ENCODE assay signal across 17 cellular contexts in the genomic region with DNA sequence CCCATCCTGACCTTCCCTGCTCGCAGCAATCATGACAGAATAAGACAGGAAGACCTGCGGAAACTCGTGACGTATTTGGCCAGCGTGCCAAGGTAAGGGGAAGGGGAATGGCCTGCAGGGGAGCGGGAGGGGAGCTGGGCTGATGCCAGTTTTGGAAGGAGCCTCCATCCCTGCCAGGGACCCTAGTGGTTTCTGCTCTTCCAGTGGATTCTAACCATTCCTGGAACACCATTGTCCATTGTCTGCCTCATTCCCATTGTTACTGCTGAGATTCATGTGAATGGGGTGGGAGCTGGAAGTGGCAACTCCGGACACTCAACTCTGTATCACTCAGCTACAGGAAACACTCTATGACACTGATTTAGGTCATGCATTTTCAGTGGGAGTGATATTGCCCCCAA.
DNase-seq lines count a peak whose midpoint lies in the region; ATAC-seq and TF ChIP-seq lines count a peak whose summit lies in the region.
"Had no signal": no experiment of that assay in that cellular context is flagged by ENCODE, and none has a peak within 500 bp of the region (broad histone marks: within the 10 kb centered on the region; RNA-seq: fewer than 3 reads in every experiment).

No MANE protein-coding gene starts in this region.

- no peak for TF ChIP-seq RAD21 in liver (IDR thresholded peaks at IDR 0.05)

- no peaks in the 10 kb centered on the region for H3K9me3 ChIP-seq in heart right ventricle
- H3K9me3 ChIP-seq in liver (ENCODE audit: control insufficient read depth in 4 of 4, low read length in 3 of 4): no peaks in the 10 kb centered on the region
- H3K9me3 ChIP-seq in skeletal muscle tissue (ENCODE audit: control insufficient read depth in 3 of 3, low read length in 3 of 3): no peaks in the 10 kb centered on the region
- H3K9me3 ChIP-seq in T-helper 17 cell (ENCODE audit: control insufficient read depth, low read length, poor library complexity, severe bottlenecking): no peaks in the 10 kb centered on the region

- intact Hi-C loops in heart right ventricle (cut with DNase I): no loop called here

- H3K4me1 ChIP-seq in heart right ventricle (peaks cover 0 to 22% (median 4%) of the 10 kb centered on the region in 9 donors), liver (ENCODE audit: control insufficient read depth in 4 of 4, insufficient read depth in 4 of 4, low read length in 3 of 4) (no peaks in the 10 kb centered on the region), skeletal muscle tissue (ENCODE audit: control insufficient read depth in 3 of 3, insufficient read depth in 3 of 3, low read length in 3 of 3) (peaks cover 0 to 7% (median 0%) of the 10 kb centered on the region in 3 donors)

- H3K27ac Mint-ChIP-seq in T-helper 17 cell: no peak overlapping the region

- H3K36me3 ChIP-seq in heart right ventricle: peaks cover 0 to 9% (median 0%) of the 10 kb centered on the region in 9 donors
- no peaks in the 10 kb centered on the region for H3K36me3 ChIP-seq in liver (ENCODE audit: control insufficient read depth in 4 of 4, insufficient read depth in 3 of 4, low read depth in 1 of 4, low read length in 3 of 4)
- H3K36me3 ChIP-seq in skeletal muscle tissue (ENCODE audit: control insufficient read depth in 3 of 3, insufficient read depth in 3 of 3, low read length in 3 of 3): peaks cover 0 to 5% (median 0%) of the 10 kb centered on the region in 3 donors

- H3K27ac ChIP-seq in heart right ventricle (peak overlapping the region in 9 of 10 donors; percentile 5 to 68 (median 50)), liver (ENCODE audit: low read depth in 1 of 2, low read length in 2 of 2) (peak overlapping the region in 1 of 2 donors; percentile 37), skeletal muscle tissue (ENCODE audit: low read depth, low read length) (peak overlapping the region; percentile 29)

- no peak for TF ChIP-seq POLR2A in erythroblast (IDR thresholded peaks at IDR 0.05; ENCODE audit: low read length)

- H3K9ac ChIP-seq in liver (ENCODE audit: low read depth in 1 of 2, low read length in 2 of 2) (no peak overlapping the region), skeletal muscle tissue (ENCODE audit: low read depth in 1 of 3, low read length in 3 of 3) (no peak overlapping the region)

- ATAC-seq in heart right ventricle: peak; percentile 67 to 92 (median 78)
- no peak for ATAC-seq in T-helper 17 cell

- TF ChIP-seq CTCF in heart right ventricle (IDR thresholded peaks at IDR 0.05): no peak
- TF ChIP-seq CTCF in liver (IDR thresholded peaks at IDR 0.05; ENCODE audit: low read depth, low read length, missing input control): no peak

- H3K4me3 ChIP-seq in heart right ventricle (no peak overlapping the region), liver (ENCODE audit: low read depth in 1 of 3, low read length in 3 of 3) (no peak overlapping the region), skeletal muscle tissue (ENCODE audit: low read length in 3 of 3) (no peak overlapping the region)

- no peaks in the 10 kb centered on the region for H3K36me3 Mint-ChIP-seq in T-helper 17 cell (ENCODE audit: low read depth)

- WGBS in heart right ventricle, 2 donors: 76 to 80% methylated on average over 7 of the region's 7 CpGs
- 88% methylated on average over 7 of the region's 7 CpGs for WGBS in liver

- H3K4me1 Mint-ChIP-seq in T-helper 17 cell: no peaks in the 10 kb centered on the region

- no peaks in the 10 kb centered on the region for H3K27me3 ChIP-seq in heart right ventricle
- H3K27me3 ChIP-seq in liver (ENCODE audit: control insufficient read depth in 4 of 4, insufficient read depth in 4 of 4, low read length in 3 of 4): no peaks in the 10 kb centered on the region
- H3K27me3 ChIP-seq in skeletal muscle tissue (ENCODE audit: control insufficient read depth in 3 of 3, insufficient read depth in 3 of 3, low read length in 3 of 3): no peaks in the 10 kb centered on the region

- no peak overlapping the region for H3K4me3 Mint-ChIP-seq in T-helper 17 cell

- DNase-seq in dermis microvascular lymphatic vessel endothelial cell (ENCODE audit: low read depth in 2 of 2) (peak; percentile 86 to 87), heart right ventricle (peak; percentile 40 to 54), erythroblast (lab: John Stamatoyannopoulos, UW) (no peak), NCI-H446 (lab: John Stamatoyannopoulos, UW) (no peak), T-helper 17 cell (no peak), MV-4-11 (lab: John Stamatoyannopoulos, UW) (no peak)
- DNase-seq: ACHN, AML-193, COR-L47, EL, KG1, NCI-H1048, NCI-H1436 treated with DMSO at 0.1 percent for 48 hours, NCI-H2029 treated with DMSO at 0.1 percent for 48 hours, NCI-H524 had no signal

- peaks cover 44% of the 10 kb centered on the region for H3K27me3 Mint-ChIP-seq in T-helper 17 cell

TF ChIP-seq in liver, 16 proteins besides CTCF, POLR2A, EP300 and RAD21:
- peak; percentile 78 for TF ChIP-seq NR2F2 (IDR thresholded peaks at IDR 0.05)
- no peak for TF ChIP-seq EGR1 (IDR thresholded peaks at IDR 0.05; ENCODE audit: low read depth in 2 of 2)

Comparison
In these comparisons a context has a peak if more than half of its experiments do, and no peak if none do; other contexts are left out.
1. DNase-seq: peak in dermis microvascular lymphatic vessel endothelial cell (2 of 2) and heart right ventricle (2 of 2); none in erythroblast (0 of 2), NCI-H446 (0 of 2), T-helper 17 cell (0 of 3) and MV-4-11 (single experiment).